Comparison of ENCODE assay signal across 1 cellular context in the genomic region with DNA sequence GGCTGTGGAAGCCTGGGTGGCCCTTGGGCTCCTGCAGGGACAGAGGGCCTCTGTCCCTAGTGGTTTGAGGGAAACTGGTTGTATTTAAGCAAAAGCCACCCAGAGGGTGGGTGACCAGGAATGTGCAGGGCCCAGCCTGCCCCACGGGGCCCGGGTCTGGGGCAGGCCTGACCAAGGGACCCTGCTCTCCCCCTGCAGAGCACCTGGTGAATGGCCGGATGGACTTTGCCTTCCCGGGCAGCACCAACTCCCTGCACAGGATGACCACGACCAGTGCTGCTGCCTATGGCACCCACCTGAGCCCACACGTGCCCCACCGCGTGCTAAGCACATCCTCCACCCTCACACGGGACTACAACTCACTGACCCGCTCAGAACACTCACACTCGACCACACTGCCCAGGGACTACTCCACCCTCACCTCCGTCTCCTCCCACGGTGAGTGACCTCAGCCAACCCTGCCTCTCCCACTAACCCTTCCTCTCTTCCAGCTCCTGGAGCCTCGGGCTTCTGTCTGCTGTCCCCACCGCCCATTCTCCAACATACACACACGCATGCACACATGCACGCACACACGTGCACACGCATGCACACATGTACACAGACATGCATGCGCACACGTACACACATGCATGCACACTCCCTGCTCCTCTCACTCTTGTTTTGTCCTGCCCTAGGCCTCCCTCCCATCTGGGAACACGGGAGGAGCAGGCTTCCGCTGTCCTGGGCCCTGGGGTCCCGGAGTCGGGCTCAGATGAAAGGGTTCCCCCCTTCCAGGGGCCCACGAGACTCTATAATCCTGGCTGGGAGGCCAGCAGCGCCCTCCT.
TF ChIP-seq lines count a peak whose summit lies in the region.

No MANE protein-coding gene starts in this region.

TF ChIP-seq in HepG2, 621 proteins besides CTCF, POLR2A, EP300 and RAD21 (continued from another document and continues in another):
- peak; percentile 74 for TF ChIP-seq PAXIP1 (CRISPR knock-in tag; conservative IDR thresholded peaks at IDR 0.05)
- peak; percentile 68 for TF ChIP-seq TFDP2 (CRISPR knock-in tag; IDR thresholded peaks at IDR 0.05)
- TF ChIP-seq ZNF296 (CRISPR knock-in tag; conservative IDR thresholded peaks at IDR 0.05), result peak; percentile 94
- 0 out of 2 replicates have a peak, but pooled peaks have one; percentile 56 for TF ChIP-seq ZNF235 (CRISPR knock-in tag; IDR thresholded peaks at IDR 0.05; ENCODE audit: borderline replicate concordance)
- TF ChIP-seq ZNF546 (CRISPR knock-in tag; conservative IDR thresholded peaks at IDR 0.05), result peak; percentile 50; the same call in 1 of the 2 replicates
- TF ChIP-seq, protein P1, sequence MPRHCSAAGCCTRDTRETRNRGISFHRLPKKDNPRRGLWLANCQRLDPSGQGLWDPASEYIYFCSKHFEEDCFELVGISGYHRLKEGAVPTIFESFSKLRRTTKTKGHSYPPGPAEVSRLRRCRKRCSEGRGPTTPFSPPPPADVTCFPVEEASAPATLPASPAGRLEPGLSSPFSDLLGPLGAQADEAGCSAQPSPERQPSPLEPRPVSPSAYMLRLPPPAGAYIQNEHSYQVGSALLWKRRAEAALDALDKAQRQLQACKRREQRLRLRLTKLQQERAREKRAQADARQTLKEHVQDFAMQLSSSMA (CRISPR knock-in tag; IDR thresholded peaks at IDR 0.05), result peak; percentile 87; the same call in 1 of the 2 replicates
- TF ChIP-seq YY1 (IDR thresholded peaks at IDR 0.05; ENCODE audit: insufficient read depth, insufficient replicate concordance, low read depth, low read length), result peak; percentile 64
- TF ChIP-seq SAP130 (CRISPR knock-in tag; IDR thresholded peaks at IDR 0.05; ENCODE audit: low read depth), result peak; percentile 74
- TF ChIP-seq, protein P2, sequence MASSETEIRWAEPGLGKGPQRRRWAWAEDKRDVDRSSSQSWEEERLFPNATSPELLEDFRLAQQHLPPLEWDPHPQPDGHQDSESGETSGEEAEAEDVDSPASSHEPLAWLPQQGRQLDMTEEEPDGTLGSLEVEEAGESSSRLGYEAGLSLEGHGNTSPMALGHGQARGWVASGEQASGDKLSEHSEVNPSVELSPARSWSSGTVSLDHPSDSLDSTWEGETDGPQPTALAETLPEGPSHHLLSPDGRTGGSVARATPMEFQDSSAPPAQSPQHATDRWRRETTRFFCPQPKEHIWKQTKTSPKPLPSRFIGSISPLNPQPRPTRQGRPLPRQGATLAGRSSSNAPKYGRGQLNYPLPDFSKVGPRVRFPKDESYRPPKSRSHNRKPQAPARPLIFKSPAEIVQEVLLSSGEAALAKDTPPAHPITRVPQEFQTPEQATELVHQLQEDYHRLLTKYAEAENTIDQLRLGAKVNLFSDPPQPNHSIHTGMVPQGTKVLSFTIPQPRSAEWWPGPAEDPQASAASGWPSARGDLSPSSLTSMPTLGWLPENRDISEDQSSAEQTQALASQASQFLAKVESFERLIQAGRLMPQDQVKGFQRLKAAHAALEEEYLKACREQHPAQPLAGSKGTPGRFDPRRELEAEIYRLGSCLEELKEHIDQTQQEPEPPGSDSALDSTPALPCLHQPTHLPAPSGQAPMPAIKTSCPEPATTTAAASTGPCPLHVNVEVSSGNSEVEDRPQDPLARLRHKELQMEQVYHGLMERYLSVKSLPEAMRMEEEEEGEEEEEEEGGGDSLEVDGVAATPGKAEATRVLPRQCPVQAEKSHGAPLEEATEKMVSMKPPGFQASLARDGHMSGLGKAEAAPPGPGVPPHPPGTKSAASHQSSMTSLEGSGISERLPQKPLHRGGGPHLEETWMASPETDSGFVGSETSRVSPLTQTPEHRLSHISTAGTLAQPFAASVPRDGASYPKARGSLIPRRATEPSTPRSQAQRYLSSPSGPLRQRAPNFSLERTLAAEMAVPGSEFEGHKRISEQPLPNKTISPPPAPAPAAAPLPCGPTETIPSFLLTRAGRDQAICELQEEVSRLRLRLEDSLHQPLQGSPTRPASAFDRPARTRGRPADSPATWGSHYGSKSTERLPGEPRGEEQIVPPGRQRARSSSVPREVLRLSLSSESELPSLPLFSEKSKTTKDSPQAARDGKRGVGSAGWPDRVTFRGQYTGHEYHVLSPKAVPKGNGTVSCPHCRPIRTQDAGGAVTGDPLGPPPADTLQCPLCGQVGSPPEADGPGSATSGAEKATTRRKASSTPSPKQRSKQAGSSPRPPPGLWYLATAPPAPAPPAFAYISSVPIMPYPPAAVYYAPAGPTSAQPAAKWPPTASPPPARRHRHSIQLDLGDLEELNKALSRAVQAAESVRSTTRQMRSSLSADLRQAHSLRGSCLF (CRISPR knock-in tag; IDR thresholded peaks at IDR 0.05; ENCODE audit: borderline replicate concordance), result no peak
- TF ChIP-seq NR1H2 (CRISPR knock-in tag; IDR thresholded peaks at IDR 0.05; ENCODE audit: borderline replicate concordance, low read depth), result peak; percentile 94
- TF ChIP-seq ZSCAN9 (CRISPR knock-in tag; IDR thresholded peaks at IDR 0.05; ENCODE audit: borderline replicate concordance), result peak; percentile 76; the same call in 1 of the 2 replicates
- TF ChIP-seq, protein P3, sequence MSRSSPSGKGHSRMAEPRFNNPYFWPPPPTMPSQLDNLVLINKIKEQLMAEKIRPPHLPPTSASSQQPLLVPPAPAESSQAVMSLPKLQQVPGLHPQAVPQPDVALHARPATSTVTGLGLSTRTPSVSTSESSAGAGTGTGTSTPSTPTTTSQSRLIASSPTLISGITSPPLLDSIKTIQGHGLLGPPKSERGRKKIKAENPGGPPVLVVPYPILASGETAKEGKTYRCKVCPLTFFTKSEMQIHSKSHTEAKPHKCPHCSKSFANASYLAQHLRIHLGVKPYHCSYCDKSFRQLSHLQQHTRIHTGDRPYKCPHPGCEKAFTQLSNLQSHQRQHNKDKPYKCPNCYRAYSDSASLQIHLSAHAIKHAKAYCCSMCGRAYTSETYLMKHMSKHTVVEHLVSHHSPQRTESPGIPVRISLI (CRISPR knock-in tag; IDR thresholded peaks at IDR 0.05; ENCODE audit: borderline replicate concordance), result peak; percentile 45; the same call in 1 of the 2 replicates
- TF ChIP-seq MED1 (CRISPR knock-in tag; IDR thresholded peaks at IDR 0.05), result peak; percentile 60
- TF ChIP-seq MXI1 (IDR thresholded peaks at IDR 0.05; ENCODE audit: borderline replicate concordance, low read depth, low read length), result peak; percentile 9; the same call in 1 of the 3 replicates
- TF ChIP-seq NRL (CRISPR knock-in tag; IDR thresholded peaks at IDR 0.05; ENCODE audit: borderline replicate concordance), result peak; percentile 88
- peak; percentile 80 for TF ChIP-seq UBTF (CRISPR knock-in tag; IDR thresholded peaks at IDR 0.05)
- peak; percentile 94 for TF ChIP-seq RNF2 (conservative IDR thresholded peaks at IDR 0.05; ENCODE audit: low read depth)
- peak; percentile 61; the same call in 1 of the 2 replicates for TF ChIP-seq SMAD3 (CRISPR knock-in tag; IDR thresholded peaks at IDR 0.05)
- TF ChIP-seq MNT (IDR thresholded peaks at IDR 0.05), result peak; percentile 97
- TF ChIP-seq NFKBIZ (CRISPR knock-in tag; IDR thresholded peaks at IDR 0.05), result peak; percentile 63; the same call in 1 of the 2 replicates
- peak; percentile 97 for TF ChIP-seq ZNF616 (CRISPR knock-in tag; IDR thresholded peaks at IDR 0.05; ENCODE audit: low read depth)
- peak; percentile 25; the same call in 1 of the 2 replicates for TF ChIP-seq ZNF891 (CRISPR knock-in tag; IDR thresholded peaks at IDR 0.05)
- no peak for TF ChIP-seq HHEX (CRISPR knock-in tag; IDR thresholded peaks at IDR 0.05)
- TF ChIP-seq ZNF737 (CRISPR knock-in tag; IDR thresholded peaks at IDR 0.05; ENCODE audit: borderline replicate concordance), result 0 out of 2 replicates have a peak, but pooled peaks have one; percentile 56
- TF ChIP-seq DMAP1 (CRISPR knock-in tag; IDR thresholded peaks at IDR 0.05), result peak; percentile 73; the same call in 1 of the 2 replicates
- TF ChIP-seq ZNF446 (CRISPR knock-in tag; IDR thresholded peaks at IDR 0.05), result no peak
- peak; percentile 87 for TF ChIP-seq GTF3A (CRISPR knock-in tag; conservative IDR thresholded peaks at IDR 0.05)
- TF ChIP-seq KDM5B (CRISPR knock-in tag; IDR thresholded peaks at IDR 0.05; ENCODE audit: borderline replicate concordance), result peak; percentile 95
- peak; percentile 35; the same call in 1 of the 2 replicates for TF ChIP-seq FOSL2 (CRISPR knock-in tag; IDR thresholded peaks at IDR 0.05)
- peak; percentile 55; the same call in 1 of the 2 replicates for TF ChIP-seq ZNF598 (CRISPR knock-in tag; IDR thresholded peaks at IDR 0.05; ENCODE audit: borderline replicate concordance)
- peak; percentile 84; the same call in 1 of the 2 replicates for TF ChIP-seq KLF13 (CRISPR knock-in tag; IDR thresholded peaks at IDR 0.05)
- TF ChIP-seq KDM2A (CRISPR knock-in tag; IDR thresholded peaks at IDR 0.05; ENCODE audit: borderline replicate concordance, low read depth), result peak; percentile 63; the same call in 1 of the 2 replicates
- TF ChIP-seq CCAR2 (optimal IDR thresholded peaks at IDR 0.05; ENCODE audit: low read depth, low read length), result no peak
- peak; percentile 94 for TF ChIP-seq ZNF232 (CRISPR knock-in tag; IDR thresholded peaks at IDR 0.05; ENCODE audit: borderline replicate concordance)
- TF ChIP-seq ZNF556 (CRISPR knock-in tag; IDR thresholded peaks at IDR 0.05; ENCODE audit: borderline replicate concordance), result peak; percentile 82; the same call in 1 of the 2 replicates
- TF ChIP-seq ZBTB7A (CRISPR knock-in tag; IDR thresholded peaks at IDR 0.05), result peak; percentile 89
- TF ChIP-seq AGO2 (optimal IDR thresholded peaks at IDR 0.05; ENCODE audit: low read depth, low read length), result peak; percentile 79
- no peak for TF ChIP-seq HCFC1 (IDR thresholded peaks at IDR 0.05; ENCODE audit: low read depth, low read length)
- peak; percentile 74; the same call in 1 of the 2 replicates for TF ChIP-seq EED (CRISPR knock-in tag; IDR thresholded peaks at IDR 0.05)
- TF ChIP-seq HNRNPLL (IDR thresholded peaks at IDR 0.05; ENCODE audit: low read depth, low read length, poor library complexity, severe bottlenecking), result peak; percentile 11
- TF ChIP-seq ZNF713 (CRISPR knock-in tag; IDR thresholded peaks at IDR 0.05), result peak; percentile 62; the same call in 1 of the 2 replicates
- peak; percentile 66; the same call in 1 of the 2 replicates for TF ChIP-seq ZNF746 (CRISPR knock-in tag; IDR thresholded peaks at IDR 0.05)
